8 cellular contexts compared by ENCODE assay signal in the genomic region with DNA sequence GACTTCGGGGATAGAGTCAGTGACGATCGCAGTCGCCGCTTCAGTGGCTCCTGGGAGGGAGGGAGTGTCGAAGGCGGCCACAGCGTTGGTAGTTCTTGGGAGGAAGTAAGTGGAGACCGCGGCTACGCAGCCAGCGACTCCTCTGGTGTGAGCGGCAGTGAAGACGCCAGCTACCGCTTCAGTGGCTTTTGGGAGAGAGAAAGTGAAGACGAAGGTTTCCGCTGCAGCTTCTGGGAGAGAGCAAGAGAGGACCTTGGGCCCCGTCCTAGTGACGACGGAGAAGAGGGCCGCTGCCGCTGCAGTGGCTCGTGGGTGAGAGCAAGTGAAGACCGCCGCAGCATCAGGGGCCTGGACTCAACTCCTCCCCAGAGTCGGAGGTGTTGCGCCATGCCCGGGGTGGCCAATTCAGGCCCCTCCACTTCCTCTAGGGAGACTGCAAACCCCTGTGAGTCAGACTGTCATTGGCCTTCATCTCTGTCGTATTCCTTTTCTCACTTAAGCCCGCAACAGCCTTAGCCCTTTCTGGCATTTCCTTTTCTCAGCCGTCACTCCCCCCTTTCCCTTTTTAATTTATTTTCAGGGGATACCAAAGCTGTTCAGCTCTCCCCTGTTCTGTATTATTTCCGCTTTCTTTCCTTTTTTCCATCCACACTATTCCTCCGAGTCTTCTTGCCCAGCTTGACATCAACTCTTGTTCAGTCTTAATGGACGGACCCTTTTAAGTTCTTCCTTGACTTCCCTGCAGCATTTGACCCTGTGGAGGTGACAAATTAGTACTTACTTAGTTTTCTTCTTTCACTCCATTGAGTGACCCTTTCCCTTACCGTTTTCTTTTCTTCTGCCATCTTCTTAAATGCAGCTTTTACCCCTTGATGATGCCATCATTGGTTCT. TPM values are rescaled to one million over a fixed set of nuclear protein-coding genes. Genes with fewer than 3 reads are reported as not detected.
DNase-seq lines count a peak whose midpoint lies in the region; ATAC-seq, FAIRE-seq and TF ChIP-seq lines count a peak whose summit lies in the region.

No MANE protein-coding gene starts in this region.

- peaks cover 24% of the 10 kb centered on the region for H3K36me3 Mint-ChIP-seq in activated T-cell treated with anti-CD3 and anti-CD28 coated beads, Interleukin-2, amount 50 U/mL, for 4 hours (ENCODE audit: insufficient read depth)
- peaks cover 4 to 19% (median 11%) of the 10 kb centered on the region in 5 donors for H3K36me3 Mint-ChIP-seq in naive thymus-derived CD4-positive, alpha-beta T cell

- H3K27ac ChIP-seq in A549: peak overlapping the region; percentile 83 to 88
- peak overlapping the region; percentile 89 to 94 (median 92) for H3K27ac ChIP-seq in esophagus squamous epithelium
- peak overlapping the region; percentile 99 for H3K27ac ChIP-seq in naive thymus-derived CD4-positive, alpha-beta T cell (ENCODE audit: low read depth, low read length)

- TF ChIP-seq CTCF in A549 (IDR thresholded peaks at IDR 0.05): no peak
- no peak for TF ChIP-seq CTCF in esophagus squamous epithelium (IDR thresholded peaks at IDR 0.05)

- no peaks in the 10 kb centered on the region for H3K9me3 Mint-ChIP-seq in activated T-cell treated with anti-CD3 and anti-CD28 coated beads, Interleukin-2, amount 50 U/mL, for 4 hours
- H3K9me3 Mint-ChIP-seq in naive thymus-derived CD4-positive, alpha-beta T cell: peaks cover 0 to 3% (median 0%) of the 10 kb centered on the region in 11 donors

- TF ChIP-seq POLR2A in A549 (IDR thresholded peaks at IDR 0.05; ENCODE audit: low read length) (no peak), esophagus squamous epithelium (IDR thresholded peaks at IDR 0.05) (peak in 2 of 4 donors; percentile 35 to 38)

- DNase-seq in A549 (ENCODE audit: low read depth in 1 of 2, low spot score in 1 of 2) (peak; percentile 39 to 63), OCI-M1 (lab: John Stamatoyannopoulos, UW) (peak; percentile 97), esophagus squamous epithelium (lab: John Stamatoyannopoulos, UW) (no peak)
- DNase-seq in activated T-cell treated with anti-CD3 and anti-CD28 coated beads, Interleukin-2, amount 50 U/mL, for 4 hours: peak; percentile 31
- peak; percentile 47 to 66 (median 61) for DNase-seq in naive thymus-derived CD4-positive, alpha-beta T cell
- DNase-seq in stimulated activated naive CD4-positive, alpha-beta T cell treated with Interleukin-2 at 50 U/mL for 16 hours (lab: John Stamatoyannopoulos, UW): peak; percentile 60

- peak overlapping the region; percentile 96 to 100 (median 99) for H3K27ac Mint-ChIP-seq in naive thymus-derived CD4-positive, alpha-beta T cell

- CTCF ChIA-PET in A549 (lab: Yijun Ruan, JAX): interaction anchor here (0.9 kb wide), 1 partner anchor 295 kb away, joined by 3 read pairs; no protein-coding TSS in a partner anchor
- CTCF ChIA-PET in naive thymus-derived CD4-positive, alpha-beta T cell (lab: Charles Lee): interaction anchor here (1.0 to 1.1 kb wide), 2 partner anchors 56 to 286 kb away, joined by 3 read pairs; no protein-coding TSS in a partner anchor

- no peaks in the 10 kb centered on the region for H3K27me3 ChIP-seq in esophagus squamous epithelium
- no peaks in the 10 kb centered on the region for H3K27me3 ChIP-seq in naive thymus-derived CD4-positive, alpha-beta T cell (ENCODE audit: control insufficient read depth in 2 of 2, insufficient read depth in 2 of 2, low read length in 2 of 2)

- POLR2A ChIA-PET in A549 (lab: Yijun Ruan, JAX): interaction anchor here (2.1 kb wide), 1 partner anchor 38 kb away, joined by 8 read pairs; a partner anchor contains a TSS
- POLR2A ChIA-PET in naive thymus-derived CD4-positive, alpha-beta T cell (lab: Charles Lee): interaction anchor here (0.9 to 3.6 kb wide), 8 partner anchors 13 to 293 kb away, joined by 4 to 50 read pairs (median 5); a partner anchor contains a TSS

- ATAC-seq in A549: peak; percentile 70 to 77
- ATAC-seq in GM18511 (IDR thresholded peaks at IDR 0.05; ENCODE audit: unreplicated experiment): peak; percentile 59
- peak; percentile 54 for ATAC-seq in HG02973 (IDR thresholded peaks at IDR 0.05; ENCODE audit: unreplicated experiment)
- peak; percentile 66 to 73 for ATAC-seq in activated T-cell treated with anti-CD3 and anti-CD28 coated beads, Interleukin-2, amount 50 U/mL, for 4 hours
- ATAC-seq in naive thymus-derived CD4-positive, alpha-beta T cell: peak; percentile 75

- H3K27me3 Mint-ChIP-seq in activated T-cell treated with anti-CD3 and anti-CD28 coated beads, Interleukin-2, amount 50 U/mL, for 4 hours (ENCODE audit: low read depth): no peaks in the 10 kb centered on the region
- no peaks in the 10 kb centered on the region for H3K27me3 Mint-ChIP-seq in naive thymus-derived CD4-positive, alpha-beta T cell

- TF ChIP-seq RAD21 in A549 (conservative IDR thresholded peaks at IDR 0.05 in 1 of 2, IDR thresholded peaks at IDR 0.05 in 1 of 2): no peak

- 8% methylated on average over 28 of the region's 35 CpGs for WGBS in A549 (ENCODE audit: missing lambda C conversion rate)
- 1% methylated on average over 22 to 32 of the region's 35 CpGs for WGBS in esophagus squamous epithelium, 2 donors

- FAIRE-seq in A549 (lab: Jason Lieb, UNC): no peak

- peaks cover 0 to 41% (median 0%) of the 10 kb centered on the region in 3 donors for H3K36me3 ChIP-seq in esophagus squamous epithelium
- H3K36me3 ChIP-seq in naive thymus-derived CD4-positive, alpha-beta T cell (ENCODE audit: control insufficient read depth in 2 of 3, insufficient read depth in 3 of 3, low read length in 3 of 3): peaks cover 0 to 15% (median 4%) of the 10 kb centered on the region in 3 experiments

- H3K4me1 Mint-ChIP-seq in activated T-cell treated with anti-CD3 and anti-CD28 coated beads, Interleukin-2, amount 50 U/mL, for 4 hours (ENCODE audit: low read depth): peaks cover 47% of the 10 kb centered on the region
- peaks cover 33 to 61% (median 50%) of the 10 kb centered on the region in 7 donors for H3K4me1 Mint-ChIP-seq in naive thymus-derived CD4-positive, alpha-beta T cell

- TF ChIP-seq EP300 in A549 (IDR thresholded peaks at IDR 0.05): no peak

- peak overlapping the region; percentile 100 for H3K4me3 Mint-ChIP-seq in activated T-cell treated with anti-CD3 and anti-CD28 coated beads, Interleukin-2, amount 50 U/mL, for 4 hours
- H3K4me3 Mint-ChIP-seq in naive thymus-derived CD4-positive, alpha-beta T cell: peak overlapping the region; percentile 92 to 100 (median 98)

- intact Hi-C loops in esophagus squamous epithelium (cut with DNase I): loop anchor here (10.0 kb wide), 1 partner anchor 90 kb away; a partner anchor contains a TSS
- intact Hi-C loops in naive thymus-derived CD4-positive, alpha-beta T cell (cut with micrococcal nuclease): loop anchor here in 1 of 2 donors (1.0 kb wide), 2 partner anchors 56 to 234 kb away; no protein-coding TSS in a partner anchor

- H3K4me1 ChIP-seq in A549 (peaks cover 17% of the 10 kb centered on the region), esophagus squamous epithelium (peaks cover 10 to 49% (median 20%) of the 10 kb centered on the region in 3 donors)
- peaks cover 22 to 29% of the 10 kb centered on the region in 2 donors for H3K4me1 ChIP-seq in naive thymus-derived CD4-positive, alpha-beta T cell (ENCODE audit: control insufficient read depth in 2 of 2, insufficient read depth in 2 of 2, low read length in 2 of 2)

- no peaks in the 10 kb centered on the region for H3K9me3 ChIP-seq in A549
- no peaks in the 10 kb centered on the region for H3K9me3 ChIP-seq in esophagus squamous epithelium
- H3K9me3 ChIP-seq in naive thymus-derived CD4-positive, alpha-beta T cell (ENCODE audit: control insufficient read depth in 2 of 3, low read length in 3 of 3): no peaks in the 10 kb centered on the region

- peak overlapping the region; percentile 73 for H3K4me2 ChIP-seq in A549

- H3K4me3 ChIP-seq in A549 (peak overlapping the region; percentile 73), esophagus squamous epithelium (peak overlapping the region; percentile 69 to 91 (median 80))
- peak overlapping the region; percentile 89 for H3K4me3 ChIP-seq in naive thymus-derived CD4-positive, alpha-beta T cell (ENCODE audit: low read length)

TF ChIP-seq in A549, 52 proteins besides CTCF, POLR2A, EP300 and RAD21:
- TF ChIP-seq FOXS1 (CRISPR knock-in tag; IDR thresholded peaks at IDR 0.05): no peak
- TF ChIP-seq NFE2L2 (conservative IDR thresholded peaks at IDR 0.05; ENCODE audit: low read length): no peak
- TF ChIP-seq, protein P1, sequence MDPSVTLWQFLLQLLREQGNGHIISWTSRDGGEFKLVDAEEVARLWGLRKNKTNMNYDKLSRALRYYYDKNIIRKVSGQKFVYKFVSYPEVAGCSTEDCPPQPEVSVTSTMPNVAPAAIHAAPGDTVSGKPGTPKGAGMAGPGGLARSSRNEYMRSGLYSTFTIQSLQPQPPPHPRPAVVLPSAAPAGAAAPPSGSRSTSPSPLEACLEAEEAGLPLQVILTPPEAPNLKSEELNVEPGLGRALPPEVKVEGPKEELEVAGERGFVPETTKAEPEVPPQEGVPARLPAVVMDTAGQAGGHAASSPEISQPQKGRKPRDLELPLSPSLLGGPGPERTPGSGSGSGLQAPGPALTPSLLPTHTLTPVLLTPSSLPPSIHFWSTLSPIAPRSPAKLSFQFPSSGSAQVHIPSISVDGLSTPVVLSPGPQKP (IDR thresholded peaks at IDR 0.05; ENCODE audit: low read depth, low read length): no peak
- peak in 1 of 2 experiments; percentile 59; a peak in 3 of 4 replicates for TF ChIP-seq CEBPB (IDR thresholded peaks at IDR 0.05)

RNA-seq across cellular contexts. Expression of a gene that starts 1.0 kb away (rescaled TPM):
- polyA plus RNA-seq in A549 (2011; rRNA removed) (10.9 and 13.2 TPM in 2 replicates), A549 (2017; fragmentation: RNase III; extraction: RNeasy Plus Mini Kit Qiagen cat#74134 plus additional on column Dnase treatment) (9.1 to 11.0 TPM (median 10.9 TPM) in 3 replicates)
- 5.0 and 5.2 TPM in 2 replicates for polyA plus RNA-seq in A549 (2012; cell fraction: cytosol; rRNA removed)
- 3.0 and 4.4 TPM in 2 replicates for polyA plus RNA-seq in A549 (2012; cell fraction: nucleus; rRNA removed)
- 7.1 and 8.5 TPM in 2 replicates for polyA minus RNA-seq in A549 (2011; rRNA and poly(A)+ RNA removed)
- 1 to 10 TPM; 5.3 to 8.4 (median 8.0) TPM for total RNA-seq in activated T-cell treated with anti-CD3 and anti-CD28 coated beads, Interleukin-2, amount 50 U/mL, for 4 hours
- 1 to 10 TPM; 3.9 to 7.4 (median 5.2) TPM for total RNA-seq in esophagus squamous epithelium
- total RNA-seq in naive thymus-derived CD4-positive, alpha-beta T cell: 10 to 100 TPM in 1 of 5 experiments, 1 to 10 TPM in 4; 3.1 to 10.9 (median 7.0) TPM
- 1 to 10 TPM; 4.4 to 4.6 TPM for polyA plus RNA-seq in naive thymus-derived CD4-positive, alpha-beta T cell

RNA-seq across cellular contexts. Expression of a gene that starts 37.6 kb away (rescaled TPM):
- polyA plus RNA-seq in A549 (2011; rRNA removed): 41.1 and 42.3 TPM in 2 replicates
- polyA plus RNA-seq in A549 (2012; cell fraction: cytosol; rRNA removed): 15.7 and 17.1 TPM in 2 replicates
- polyA plus RNA-seq in A549 (2012; cell fraction: nucleus; rRNA removed): 33.1 and 54.1 TPM in 2 replicates
- polyA plus RNA-seq in A549 (2017; fragmentation: RNase III; extraction: RNeasy Plus Mini Kit Qiagen cat#74134 plus additional on column Dnase treatment): 24.7 to 28.7 TPM (median 25.2 TPM) in 3 replicates
- 32.9 and 37.8 TPM in 2 replicates for polyA minus RNA-seq in A549 (2011; rRNA and poly(A)+ RNA removed)
- total RNA-seq in activated T-cell treated with anti-CD3 and anti-CD28 coated beads, Interleukin-2, amount 50 U/mL, for 4 hours: 10 to 100 TPM; 55.6 to 68.5 (median 64.8) TPM
- total RNA-seq in esophagus squamous epithelium: 10 to 100 TPM; 33.6 to 64.1 (median 44.3) TPM
- total RNA-seq in naive thymus-derived CD4-positive, alpha-beta T cell: 100 to 1,000 TPM in 4 of 5 experiments, 10 to 100 TPM in 1; 86.5 to 180 (median 172) TPM
- polyA plus RNA-seq in naive thymus-derived CD4-positive, alpha-beta T cell: 10 to 100 TPM; 32.0 to 36.4 TPM
